Comparison of ENCODE assay signal across 10 cellular contexts in the genomic region with DNA sequence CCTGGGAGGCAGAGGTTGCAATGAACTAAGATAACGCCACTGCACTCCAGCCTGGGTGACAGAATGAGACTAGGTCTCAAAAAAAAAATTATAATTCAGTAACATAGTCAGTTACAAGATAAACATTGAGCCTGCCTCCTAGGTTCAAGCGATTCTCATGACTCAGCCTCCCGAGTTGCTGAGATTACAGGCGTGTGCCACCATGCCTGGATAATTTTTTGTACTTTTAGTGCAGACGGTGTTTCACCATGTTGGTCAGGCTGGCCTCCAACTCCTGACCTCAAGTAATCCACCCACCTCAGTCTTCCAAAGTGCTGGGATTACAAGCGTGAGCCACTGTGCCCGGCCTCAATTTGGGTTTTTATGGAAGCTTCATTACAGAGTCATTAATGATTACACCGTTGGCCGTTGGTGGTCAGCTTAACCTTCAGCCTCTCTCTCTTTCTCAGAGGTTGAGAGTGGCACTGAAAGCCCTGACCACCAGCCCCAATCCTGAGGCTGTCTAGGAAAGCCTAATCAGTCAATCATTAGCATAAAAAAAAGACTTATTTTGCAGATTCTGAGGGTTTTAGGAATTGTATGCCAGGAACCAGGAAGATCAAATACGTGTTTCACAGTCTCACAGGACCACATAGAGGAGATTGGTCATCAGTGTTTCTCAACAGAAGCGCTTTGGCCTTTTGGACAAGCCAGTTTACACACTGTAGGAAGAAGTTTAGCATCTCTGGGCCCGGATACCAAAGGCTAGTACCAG. TPM values are rescaled to one million over a fixed set of nuclear protein-coding genes. Genes with fewer than 3 reads are reported as not detected.
DNase-seq lines count a peak whose midpoint lies in the region; ATAC-seq and TF ChIP-seq lines count a peak whose summit lies in the region.
"Had no signal": no experiment of that assay in that cellular context is flagged by ENCODE, and none has a peak within 500 bp of the region (broad histone marks: within the 10 kb centered on the region; RNA-seq: fewer than 3 reads in every experiment).

No MANE protein-coding gene starts in this region.

- H3K4me1 Mint-ChIP-seq in GM23338 = peaks cover 7% of the 10 kb centered on the region
- H3K4me1 Mint-ChIP-seq in activated CD8-positive, alpha-beta T cell treated with anti-CD3 and anti-CD28 coated beads, Interleukin-2, amount 10 ng/mL, durations not matched to agents 7 days and 5 days (ENCODE audit: low read depth) = peaks cover 16% of the 10 kb centered on the region

- H3K27me3 Mint-ChIP-seq in GM23338 (ENCODE audit: insufficient read depth, low read depth, poor library complexity) = peaks cover 13% of the 10 kb centered on the region
- H3K27me3 Mint-ChIP-seq in activated CD8-positive, alpha-beta T cell treated with anti-CD3 and anti-CD28 coated beads, Interleukin-2, amount 10 ng/mL, durations not matched to agents 7 days and 5 days (ENCODE audit: low read depth) = no peaks in the 10 kb centered on the region

- H4K20me1 ChIP-seq in GM23338 (replicated peaks; ENCODE audit: insufficient read depth) (no peaks in the 10 kb centered on the region), smooth muscle cell (ENCODE audit: low read depth) (no peaks in the 10 kb centered on the region)

- H3K27me3 ChIP-seq in GM23338 (ENCODE audit: insufficient read depth) = peaks cover 11% of the 10 kb centered on the region
- H3K27me3 ChIP-seq in smooth muscle cell (ENCODE audit: low read depth) = no peaks in the 10 kb centered on the region

- TF ChIP-seq CTCF in GM23338 (conservative IDR thresholded peaks at IDR 0.05; ENCODE audit: low read depth in 2 of 2) = no peak
- TF ChIP-seq CTCF in smooth muscle cell (IDR thresholded peaks at IDR 0.05; ENCODE audit: borderline replicate concordance, insufficient read depth, poor library complexity, severe bottlenecking) = no peak

- H3K9me2 ChIP-seq in GM23338 (ENCODE audit: insufficient read depth) = peaks cover 3% of the 10 kb centered on the region; the same call in 1 of the 2 replicates

- H3F3A ChIP-seq in GM23338 (replicated peaks; ENCODE audit: low read depth) (peaks cover 15% of the 10 kb centered on the region; the same call in 1 of the 2 replicates), smooth muscle cell (ENCODE audit: low read depth) (peaks cover 4% of the 10 kb centered on the region)

- peaks cover 13% of the 10 kb centered on the region for H3K4me1 ChIP-seq in GM23338 (ENCODE audit: insufficient read depth)
- H3K4me1 ChIP-seq in smooth muscle cell (ENCODE audit: low read depth) = peaks cover 4% of the 10 kb centered on the region
- H3K4me1 ChIP-seq: psoas muscle had no signal

- no peak overlapping the region for H3K27ac Mint-ChIP-seq in GM23338
- no peak overlapping the region for H3K27ac Mint-ChIP-seq in activated CD8-positive, alpha-beta T cell treated with anti-CD3 and anti-CD28 coated beads, Interleukin-2, amount 10 ng/mL, durations not matched to agents 7 days and 5 days

- POLR2A ChIA-PET in activated CD8-positive, alpha-beta T cell treated with anti-CD3 and anti-CD28 coated beads, Interleukin-2, amount 10 ng/mL, durations not matched to agents 7 days and 5 days (lab: Charles Lee) = interaction anchor here (0.7 kb wide), 1 partner anchor 155 kb away, joined by 3 read pairs; no protein-coding TSS in a partner anchor

- H3K9ac ChIP-seq in smooth muscle cell (ENCODE audit: low read depth) = no peak overlapping the region

- H3K36me3 ChIP-seq in GM23338 (ENCODE audit: insufficient read depth) (no peaks in the 10 kb centered on the region), smooth muscle cell (ENCODE audit: low read depth) (no peaks in the 10 kb centered on the region)

- H3K27ac ChIP-seq in GM23338 (ENCODE audit: low read depth) (no peak overlapping the region), smooth muscle cell (ENCODE audit: low read depth) (no peak overlapping the region)

- 81% methylated on average over 12 of the region's 12 CpGs for WGBS in smooth muscle cell (ENCODE audit: low lambda C conversion rate)

- H3K4me2 ChIP-seq in GM23338 (0 out of 2 replicates have a peak overlapping the region, but pooled peaks have one; percentile 25), smooth muscle cell (no peak overlapping the region)

- 0 out of 2 replicates have a peak, but pooled peaks cover 2% of the 10 kb centered on the region for H3K79me2 ChIP-seq in GM23338 (replicated peaks; ENCODE audit: insufficient read depth)
- peaks cover 4% of the 10 kb centered on the region for H3K79me2 ChIP-seq in smooth muscle cell (ENCODE audit: low read depth)

- peak overlapping the region; percentile 82 for H3K4me3 Mint-ChIP-seq in GM23338
- H3K4me3 Mint-ChIP-seq in activated CD8-positive, alpha-beta T cell treated with anti-CD3 and anti-CD28 coated beads, Interleukin-2, amount 10 ng/mL, durations not matched to agents 7 days and 5 days = peak overlapping the region; percentile 77

- no peaks in the 10 kb centered on the region for H3K36me3 Mint-ChIP-seq in GM23338 (ENCODE audit: low read depth)
- H3K36me3 Mint-ChIP-seq in activated CD8-positive, alpha-beta T cell treated with anti-CD3 and anti-CD28 coated beads, Interleukin-2, amount 10 ng/mL, durations not matched to agents 7 days and 5 days (ENCODE audit: low read depth) = no peaks in the 10 kb centered on the region

- no peak for ATAC-seq in GM23338
- no peak for ATAC-seq in activated CD8-positive, alpha-beta T cell treated with anti-CD3 and anti-CD28 coated beads, Interleukin-2, amount 10 ng/mL, durations not matched to agents 7 days and 5 days
- ATAC-seq in left lobe of liver = peak; percentile 23
- no peak for ATAC-seq in HG03354 (IDR thresholded peaks at IDR 0.05; ENCODE audit: poor library complexity, severe bottlenecking, unreplicated experiment)

- no peaks in the 10 kb centered on the region for H3K9me3 Mint-ChIP-seq in GM23338
- no peaks in the 10 kb centered on the region for H3K9me3 Mint-ChIP-seq in activated CD8-positive, alpha-beta T cell treated with anti-CD3 and anti-CD28 coated beads, Interleukin-2, amount 10 ng/mL, durations not matched to agents 7 days and 5 days (ENCODE audit: insufficient read depth)

- H2AFZ ChIP-seq in GM23338 = peak overlapping the region; percentile 96
- H2AFZ ChIP-seq in smooth muscle cell (ENCODE audit: low read depth) = no peak overlapping the region

- no peaks in the 10 kb centered on the region for H3K9me3 ChIP-seq in smooth muscle cell (replicated peaks; ENCODE audit: low read depth)
- H3K9me3 ChIP-seq: psoas muscle had no signal

- peak overlapping the region; percentile 92; the same call in 1 of the 2 replicates for H3K4me3 ChIP-seq in GM23338
- H3K4me3 ChIP-seq in smooth muscle cell = no peak overlapping the region

- DNase-seq in Ammon's horn (ENCODE audit: low spot score) (peak; percentile 6), GM23338 (ENCODE audit: low spot score) (peak; percentile 20), left lobe of liver (ENCODE audit: low spot score) (no peak), NCI-H1694 treated with DMSO at 0.1 percent for 48 hours (lab: John Stamatoyannopoulos, UW) (no peak), smooth muscle cell (lab: John Stamatoyannopoulos, UW; ENCODE audit: unreplicated experiment) (no peak)
- no peak for DNase-seq in activated CD8-positive, alpha-beta T cell treated with anti-CD3 and anti-CD28 coated beads, Interleukin-2, amount 10 ng/mL, durations not matched to agents 7 days and 5 days
- DNase-seq in stimulated activated CD4-positive, alpha-beta T cell treated with anti-CD3 and anti-CD28 coated beads, Interleukin-12 subunit alpha, Interleukin-12 subunit beta, amount 100 ng/mL, for 4 hours = no peak
- DNase-seq: NCI-H2107 had no signal

- CTCF ChIA-PET in activated CD8-positive, alpha-beta T cell treated with anti-CD3 and anti-CD28 coated beads, Interleukin-2, amount 10 ng/mL, durations not matched to agents 7 days and 5 days (lab: Charles Lee) = interaction anchor here (1.0 to 1.9 kb wide), 4 partner anchors 24 to 181 kb away, joined by 3 to 4 read pairs (median 4); no protein-coding TSS in a partner anchor

TF ChIP-seq in GM23338, 12 proteins besides CTCF, POLR2A, EP300 and RAD21:
- no peak for TF ChIP-seq ZNF114 (CRISPR knock-in tag; IDR thresholded peaks at IDR 0.05)

RNA-seq across cellular contexts. Expression of gene LRRC37A3, which starts 1.3 kb away (rescaled TPM):
- total RNA-seq in GM23338 (2014; rRNA removed; shearing (Covaris generic)) = 5.6 and 7.3 TPM in 2 replicates
- polyA plus RNA-seq in GM23338 (2016; fragmentation: Nextera tagmentation; extraction: Ambion mirVana) (3.5 and 3.9 TPM in 2 replicates), smooth muscle cell (3.2 and 6.1 TPM in 2 replicates)
- 1 to 10 TPM; 9.6 to 9.7 TPM for total RNA-seq in activated CD8-positive, alpha-beta T cell treated with anti-CD3 and anti-CD28 coated beads, Interleukin-2, amount 10 ng/mL, durations not matched to agents 7 days and 5 days
- total RNA-seq in left lobe of liver (3.1 TPM), smooth muscle cell (7.2 and 11.7 TPM in 2 replicates)

Comparison
In these comparisons a context has a peak if more than half of its experiments do, and no peak if none do; other contexts are left out.
1. DNase-seq: peak in Ammon's horn (single experiment) and GM23338 (single experiment); none in activated CD8-positive, alpha-beta T cell treated with anti-CD3 and anti-CD28 coated beads, Interleukin-2, amount 10 ng/mL, durations not matched to agents 7 days and 5 days (single experiment), left lobe of liver (single experiment), NCI-H1694 treated with DMSO at 0.1 percent for 48 hours (single experiment), stimulated activated CD4-positive, alpha-beta T cell treated with anti-CD3 and anti-CD28 coated beads, Interleukin-12 subunit alpha, Interleukin-12 subunit beta, amount 100 ng/mL, for 4 hours (single experiment) and smooth muscle cell (single experiment).